ENCODE assay signal across 10 cellular contexts in genomic region chr5:150317048-150318003, GRCh38. TPM values are rescaled to one million over a fixed set of nuclear protein-coding genes. Genes with fewer than 3 reads are reported as not detected.
A peak's percentile ranks its signal among the peaks of the same experiment; 100 is the strongest.
DNase-seq lines count a peak whose midpoint lies in the region; ATAC-seq, FAIRE-seq and TF ChIP-seq lines count a peak whose summit lies in the region.
"Had no signal": no experiment of that assay in that cellular context is flagged by ENCODE, and none has a peak within 500 bp of the region (broad histone marks: within the 10 kb centered on the region; RNA-seq: fewer than 3 reads in every experiment).

No MANE protein-coding gene starts in this region.

- H3K4me1 ChIP-seq in A549, result peaks cover 57% of the 10 kb centered on the region
- H3K4me1 ChIP-seq in adrenal gland (replicated peaks in 1 of 2), result peaks cover 8 to 26% of the 10 kb centered on the region in 2 donors

- peak overlapping the region; percentile 75 for H3K4me2 ChIP-seq in A549

- peak; percentile 77 to 89; a peak in 4 of 5 replicates for TF ChIP-seq EP300 in A549 (IDR thresholded peaks at IDR 0.05)

- DNase-seq in A549 (ENCODE audit: low read depth in 1 of 2, low spot score in 1 of 2), result peak; percentile 94 to 95
- peak; percentile 98 for DNase-seq in HCEC 1CT
- DNase-seq in adrenal gland, result peak; percentile 75 to 95 (median 89)
- DNase-seq in kidney tubule cell (ENCODE audit: low spot score), result peak; percentile 99
- no peak for DNase-seq in cortex of kidney (lab: John Stamatoyannopoulos, UW)
- DNase-seq in activated effector memory CD4-positive, alpha-beta T cell treated with Interleukin-2 at 50 U/mL for 16 hours, result no peak
- no peak for DNase-seq in NCI-H69 (lab: John Stamatoyannopoulos, UW)
- no peak for DNase-seq in posterior cingulate gyrus

- H3K27me3 ChIP-seq in adrenal gland, result no peaks in the 10 kb centered on the region

- POLR2A ChIA-PET in A549 (lab: Yijun Ruan, JAX), result interaction anchor here (0.9 to 2.0 kb wide), 3 partner anchors 12 to 19 kb away, joined by 3 to 5 read pairs (median 4); partner anchors contain the start of gene ARSI

- peak; percentile 23; a peak in 2 of 5 replicates for TF ChIP-seq RAD21 in A549 (conservative IDR thresholded peaks at IDR 0.05 in 1 of 2, IDR thresholded peaks at IDR 0.05 in 1 of 2)

- intact Hi-C loops in adrenal gland (cut with DNase I) (no loop called here), posterior cingulate gyrus (cut with DNase I) (no loop called here)

- H3K27ac ChIP-seq in A549, result peak overlapping the region; percentile 91 to 97
- H3K27ac ChIP-seq in adrenal gland, result peak overlapping the region in 4 of 5 donors; percentile 55 to 88 (median 74)
- H3K27ac ChIP-seq: HL-60 had no signal

- peak; percentile 68 for FAIRE-seq in A549 (lab: Jason Lieb, UNC)
- FAIRE-seq: islet of Langerhans had no signal

- 2% methylated on average over 11 of the region's 11 CpGs for WGBS in A549 (ENCODE audit: missing lambda C conversion rate)
- WGBS in adrenal gland, 4 donors, result 37 to 46% (median 42%) methylated on average over 4 to 11 of the region's 11 CpGs

- no peak for TF ChIP-seq POLR2A in A549 (IDR thresholded peaks at IDR 0.05; ENCODE audit: low read length)
- no peak for TF ChIP-seq POLR2A in adrenal gland (IDR thresholded peaks at IDR 0.05)

- no peak for TF ChIP-seq CTCF in A549 (IDR thresholded peaks at IDR 0.05)
- no peak for TF ChIP-seq CTCF in adrenal gland (IDR thresholded peaks at IDR 0.05)

- H3K9me3 ChIP-seq in A549 (no peaks in the 10 kb centered on the region), adrenal gland (replicated peaks in 1 of 3) (no peaks in the 10 kb centered on the region)

- CTCF ChIA-PET in A549 (lab: Yijun Ruan, JAX), result interaction anchor here (0.8 to 2.1 kb wide), 7 partner anchors 11 to 155 kb away, joined by 3 to 12 read pairs (median 5); partner anchors contain the start of gene ARSI

- H3K4me3 ChIP-seq in A549 (no peak overlapping the region), adrenal gland (no peak overlapping the region)

- H3K36me3 ChIP-seq in adrenal gland (replicated peaks in 1 of 2), result no peaks in the 10 kb centered on the region

- ATAC-seq in A549, result peak; percentile 95 to 96

TF ChIP-seq in A549, 52 proteins besides CTCF, POLR2A, EP300 and RAD21 (continues in another document):
- TF ChIP-seq SMC3 (IDR thresholded peaks at IDR 0.05) (no peak), JUN (IDR thresholded peaks at IDR 0.05) (peak; percentile 86 to 94), TFCP2L1 (CRISPR knock-in tag; IDR thresholded peaks at IDR 0.05) (0 out of 2 replicates have a peak, but pooled peaks have one; percentile 12), HOXA7 (CRISPR knock-in tag; IDR thresholded peaks at IDR 0.05) (no peak), RNF2 (IDR thresholded peaks at IDR 0.05; ENCODE audit: borderline replicate concordance, low read depth) (no peak), FOXS1 (CRISPR knock-in tag; IDR thresholded peaks at IDR 0.05) (no peak), USF2 (IDR thresholded peaks at IDR 0.05) (0 out of 2 replicates have a peak, but pooled peaks have one; percentile 4), KDM5A (IDR thresholded peaks at IDR 0.05) (no peak), MAZ (IDR thresholded peaks at IDR 0.05; ENCODE audit: borderline replicate concordance, low read depth, low read length) (no peak), RARB (CRISPR knock-in tag; IDR thresholded peaks at IDR 0.05) (peak; percentile 88; the same call in 1 of the 2 replicates), JUNB (IDR thresholded peaks at IDR 0.05) (peak; percentile 98), TP53 (CRISPR knock-in tag; IDR thresholded peaks at IDR 0.05) (no peak), PBX3 (IDR thresholded peaks at IDR 0.05) (peak; percentile 36; the same call in 1 of the 2 replicates), EHF (CRISPR knock-in tag; IDR thresholded peaks at IDR 0.05) (no peak), CHD4 (IDR thresholded peaks at IDR 0.05; ENCODE audit: borderline replicate concordance) (no peak), GATA3 (IDR thresholded peaks at IDR 0.05; ENCODE audit: borderline replicate concordance) (peak; percentile 95), FOSL2 (IDR thresholded peaks at IDR 0.05) (peak; percentile 97), FOSL2 (CRISPR knock-in tag; IDR thresholded peaks at IDR 0.05) (peak; percentile 99), CEBPB (IDR thresholded peaks at IDR 0.05) (peak in 1 of 2 experiments; percentile 66; a peak in 1 of 4 replicates), RFX5 (IDR thresholded peaks at IDR 0.05) (no peak), MAFK (IDR thresholded peaks at IDR 0.05; ENCODE audit: partially characterized antibody) (peak; percentile 74), ZNF302 (CRISPR knock-in tag; IDR thresholded peaks at IDR 0.05) (no peak), RCOR1 (IDR thresholded peaks at IDR 0.05; ENCODE audit: low read depth, low read length) (no peak), HOXB5 (CRISPR knock-in tag; IDR thresholded peaks at IDR 0.05) (0 out of 2 replicates have a peak, but pooled peaks have one; percentile 10), ATOH8 (CRISPR knock-in tag; IDR thresholded peaks at IDR 0.05; ENCODE audit: low read depth) (peak; percentile 86; the same call in 1 of the 2 replicates), NFE2L2 (conservative IDR thresholded peaks at IDR 0.05; ENCODE audit: low read length) (0 out of 2 replicates have a peak, but pooled peaks have one; percentile 16), ESRRA (IDR thresholded peaks at IDR 0.05; ENCODE audit: borderline replicate concordance, low read length) (peak; percentile 55; the same call in 1 of the 2 replicates), ZC3H11A (IDR thresholded peaks at IDR 0.05) (no peak), ZSCAN20 (CRISPR knock-in tag; IDR thresholded peaks at IDR 0.05) (no peak), EHMT2 (IDR thresholded peaks at IDR 0.05; ENCODE audit: low read depth) (no peak), SREBF2 (IDR thresholded peaks at IDR 0.05) (no peak)

RNA-seq across cellular contexts. Expression of gene ARSI, which starts 14.6 kb away (rescaled TPM):
- 2.9 and 3.2 TPM in 2 replicates for polyA plus RNA-seq in A549 (2011; rRNA removed)
- 10.5 and 13.8 TPM in 2 replicates for polyA plus RNA-seq in A549 (2012; cell fraction: cytosol; rRNA removed)
- polyA plus RNA-seq in A549 (2012; cell fraction: nucleus; rRNA removed), result 24.0 and 29.6 TPM in 2 replicates
- polyA plus RNA-seq in A549 (2017; fragmentation: RNase III; extraction: RNeasy Plus Mini Kit Qiagen cat#74134 plus additional on column Dnase treatment), result 17.4 to 24.1 TPM (median 22.0 TPM) in 3 replicates
- polyA minus RNA-seq in A549 (2011; rRNA and poly(A)+ RNA removed), result 3.4 and 5.7 TPM in 2 replicates
- total RNA-seq in adrenal gland, result under 1 TPM in 7 of 8 donors, not detected in 1; 0.12 to 0.96 (median 0.44) TPM
- under 1 TPM in 2 of 3 donors, not detected in 1; 0.13 to 0.27 TPM for polyA plus RNA-seq in adrenal gland

RNA-seq across cellular contexts. Expression of gene CAMK2A, which starts 27.8 kb away (rescaled TPM):
- polyA plus RNA-seq in A549 (2011; rRNA removed) (0.09 and 0.19 TPM in 2 replicates), A549 (2017; fragmentation: RNase III; extraction: RNeasy Plus Mini Kit Qiagen cat#74134 plus additional on column Dnase treatment) (0.67 to 1.6 TPM (median 0.93 TPM) in 3 replicates), adrenal gland (under 1 TPM; 0.51 to 0.79 (median 0.64) TPM)
- polyA plus RNA-seq in A549 (2012; cell fraction: cytosol; rRNA removed), result 0.07 and 0.14 TPM in 2 replicates
- polyA plus RNA-seq in A549 (2012; cell fraction: nucleus; rRNA removed), result 1.2 and 1.9 TPM in 2 replicates
- 0.45 and 0.54 TPM in 2 replicates for polyA minus RNA-seq in A549 (2011; rRNA and poly(A)+ RNA removed)
- total RNA-seq in adrenal gland, result 1 to 10 TPM in 1 of 8 donors, under 1 TPM in 4, not detected in 3; 0.23 to 1.3 (median 0.74) TPM

RNA-seq across cellular contexts. Expression of gene TCOF1, which starts 40.2 kb away (rescaled TPM):
- polyA plus RNA-seq in A549 (2011; rRNA removed), result 17.5 and 20.9 TPM in 2 replicates
- 45.2 and 47.7 TPM in 2 replicates for polyA plus RNA-seq in A549 (2012; cell fraction: cytosol; rRNA removed)
- 94.3 and 116 TPM in 2 replicates for polyA plus RNA-seq in A549 (2012; cell fraction: nucleus; rRNA removed)
- polyA plus RNA-seq in A549 (2017; fragmentation: RNase III; extraction: RNeasy Plus Mini Kit Qiagen cat#74134 plus additional on column Dnase treatment), result 44.2 to 50.7 TPM (median 47.1 TPM) in 3 replicates
- 24.9 and 30.8 TPM in 2 replicates for polyA minus RNA-seq in A549 (2011; rRNA and poly(A)+ RNA removed)
- 10 to 100 TPM; 14.7 to 25.8 (median 20.8) TPM for total RNA-seq in adrenal gland
- 10 to 100 TPM; 16.6 to 30.3 (median 22.1) TPM for polyA plus RNA-seq in adrenal gland

Comparison
In these comparisons a context has a peak if more than half of its experiments do, and no peak if none do; other contexts are left out.
1. DNase-seq: peak in A549 (2 of 2), HCEC 1CT (single experiment), adrenal gland (7 of 7) and kidney tubule cell (single experiment); none in cortex of kidney (single experiment), activated effector memory CD4-positive, alpha-beta T cell treated with Interleukin-2 at 50 U/mL for 16 hours (single experiment), NCI-H69 (single experiment) and posterior cingulate gyrus (0 of 10).